Comparison of ENCODE assay signal across 8 cellular contexts in genomic region chr12:89470741-89471504, GRCh38. TPM values are rescaled to one million over a fixed set of nuclear protein-coding genes. Genes with fewer than 3 reads are reported as not detected.
DNase-seq lines count a peak whose midpoint lies in the region; ATAC-seq, FAIRE-seq and TF ChIP-seq lines count a peak whose summit lies in the region.

No MANE protein-coding gene starts in this region.

- H3K4me3 Mint-ChIP-seq in astrocyte (ENCODE audit: unreplicated experiment), result no peak overlapping the region

- H3K36me3 ChIP-seq in astrocyte (ENCODE audit: insufficient read depth, low read length) (no peaks in the 10 kb centered on the region), testis (ENCODE audit: low read depth, missing control alignments) (no peaks in the 10 kb centered on the region)

- no peaks in the 10 kb centered on the region for H3K9me3 Mint-ChIP-seq in astrocyte (ENCODE audit: unreplicated experiment)

- H3K9ac ChIP-seq in astrocyte (ENCODE audit: low read length), result no peak overlapping the region

- H3K4me3 ChIP-seq in astrocyte (ENCODE audit: insufficient read depth, low read depth, low read length) (no peak overlapping the region), testis (no peak overlapping the region)

- no peak overlapping the region for H3K27ac ChIP-seq in astrocyte (ENCODE audit: low read depth, low read length)
- H3K27ac ChIP-seq in testis, result no peak overlapping the region

- TF ChIP-seq CTCF in GM12872 (IDR thresholded peaks at IDR 0.05; ENCODE audit: insufficient read depth, low read depth, low read length) (peak; percentile 69), astrocyte (IDR thresholded peaks at IDR 0.05; ENCODE audit: insufficient read depth, low read depth, low read length) (peak; percentile 50), testis (IDR thresholded peaks at IDR 0.05) (peak; percentile 20 to 50 (median 47))

- peak; percentile 49 for ATAC-seq in HG02642 (IDR thresholded peaks at IDR 0.05; ENCODE audit: poor library complexity, unreplicated experiment)

- H3K27ac Mint-ChIP-seq in astrocyte (ENCODE audit: unreplicated experiment), result no peak overlapping the region

- intact Hi-C loops in testis (cut with DNase I; ENCODE audit: low total_unique reads), result loop anchor here (10.0 kb wide), 1 partner anchor 54 kb away; the partner anchor contains the start of genes GALNT4 and POC1B

- no peaks in the 10 kb centered on the region for H4K20me1 ChIP-seq in astrocyte (ENCODE audit: insufficient read depth, low read length)

- H3K4me1 ChIP-seq in astrocyte (ENCODE audit: insufficient read depth, low read length) (peaks cover 14% of the 10 kb centered on the region), testis (no peaks in the 10 kb centered on the region)

- DNase-seq in AG08395 (ENCODE audit: low spot score), result peak; percentile 54
- DNase-seq in NCI-H2081 (lab: John Stamatoyannopoulos, UW), result peak; percentile 1 to 48
- peak; percentile 22 for DNase-seq in astrocyte (ENCODE audit: low read depth)
- DNase-seq in iPS-NIHi11 (ENCODE audit: low spot score), result peak; percentile 35
- no peak for DNase-seq in testis
- DNase-seq in hepatic stellate cell (ENCODE audit: low spot score), result no peak

- no peak overlapping the region for H3K4me2 ChIP-seq in astrocyte (ENCODE audit: low read length)

- no peaks in the 10 kb centered on the region for H3K27me3 ChIP-seq in astrocyte (ENCODE audit: insufficient read depth, low read length)
- H3K27me3 ChIP-seq in testis, result no peaks in the 10 kb centered on the region

- 50 to 55% methylated on average over 3 of the region's 3 CpGs for WGBS in testis, 2 donors

- TF ChIP-seq POLR2A in testis (IDR thresholded peaks at IDR 0.05), result no peak

- H3K27me3 Mint-ChIP-seq in astrocyte (ENCODE audit: low read depth, unreplicated experiment), result no peaks in the 10 kb centered on the region

- H2AFZ ChIP-seq in astrocyte (ENCODE audit: low read depth, low read length), result no peak overlapping the region

- H3K79me2 ChIP-seq in astrocyte (ENCODE audit: insufficient read depth, low read length), result no peaks in the 10 kb centered on the region

- H3K36me3 Mint-ChIP-seq in astrocyte (ENCODE audit: low read depth, unreplicated experiment), result no peaks in the 10 kb centered on the region

- FAIRE-seq in astrocyte (lab: Jason Lieb, UNC), result no peak

- peaks cover 20% of the 10 kb centered on the region for H3K4me1 Mint-ChIP-seq in astrocyte (ENCODE audit: low read depth, unreplicated experiment)

- no peaks in the 10 kb centered on the region for H3K9me3 ChIP-seq in astrocyte (ENCODE audit: insufficient read depth, low read depth, low read length)
- no peaks in the 10 kb centered on the region for H3K9me3 ChIP-seq in testis

RNA-seq across cellular contexts. Expression of gene GALNT4, which starts 53.7 kb away (rescaled TPM):
- total RNA-seq in astrocyte (6.2 and 6.9 TPM in 2 replicates), testis (1 to 10 TPM; 3.4 to 4.3 TPM)
- polyA plus RNA-seq in testis (ENCODE audit: insufficient read depth, low read depth, low replicate concordance), result 1.8 TPM

RNA-seq across cellular contexts. Expression of gene POC1B, which starts 54.9 kb away (rescaled TPM):
- total RNA-seq in astrocyte, result 10.6 and 12.3 TPM in 2 replicates
- total RNA-seq in testis, result 10 to 100 TPM; 21.3 to 30.2 TPM
- 16.8 TPM for polyA plus RNA-seq in testis (ENCODE audit: insufficient read depth, low read depth, low replicate concordance)

Comparison
In these comparisons a context has a peak if more than half of its experiments do, and no peak if none do; other contexts are left out.
1. DNase-seq: peak in AG08395 (single experiment), NCI-H2081 (2 of 2), astrocyte (single experiment) and iPS-NIHi11 (single experiment); none in testis (single experiment) and hepatic stellate cell (single experiment).
2. Peak in every context shown above with its lines, with median percentiles within 50 percentile points of each other: CTCF ChIP-seq.